ENCODE assay signal across 8 cellular contexts in genomic region chr12:132559652-132560420, GRCh38. TPM values are rescaled to one million over a fixed set of nuclear protein-coding genes. Genes with fewer than 3 reads are reported as not detected.
DNase-seq lines count a peak whose midpoint lies in the region; ATAC-seq, FAIRE-seq and TF ChIP-seq lines count a peak whose summit lies in the region.

No MANE protein-coding gene starts in this region.

- RAD21 ChIA-PET in GM12878 (lab: Charles Lee; ENCODE audit: unreplicated experiment) = no interaction called here

- H3K4me1 ChIP-seq in GM12878 (ENCODE audit: control insufficient read depth, insufficient read depth, low read length) (peaks cover 6% of the 10 kb centered on the region; the same call in 1 of the 2 replicates), iPS-18a (ENCODE audit: control insufficient read depth, low read depth, low read length) (no peaks in the 10 kb centered on the region), skeletal muscle satellite cell (ENCODE audit: control insufficient read depth, insufficient read depth, low read length) (peaks cover 8% of the 10 kb centered on the region)

- SMC1A ChIA-PET in GM12878 (lab: Charles Lee; ENCODE audit: uncharacterized antibody, unreplicated experiment) = no interaction called here

- H3K9ac ChIP-seq in GM12878 (ENCODE audit: control insufficient read depth, insufficient read depth, low read length) (peak overlapping the region; percentile 27; the same call in 1 of the 2 replicates), iPS-18a (ENCODE audit: low read length) (peak overlapping the region; percentile 89), skeletal muscle satellite cell (ENCODE audit: low read depth, low read length) (peak overlapping the region; percentile 44)

- no peak for TF ChIP-seq EP300 in GM12878 (IDR thresholded peaks at IDR 0.05; ENCODE audit: borderline replicate concordance in 1 of 2, control insufficient read depth in 1 of 2, low read depth in 2 of 2, low read length in 2 of 2)

- H3K4me1 Mint-ChIP-seq in IgD-negative memory B cell = peaks cover 7 to 17% (median 13%) of the 10 kb centered on the region in 3 donors

- H4K20me1 ChIP-seq in GM12878 (ENCODE audit: control insufficient read depth, insufficient read depth) = no peaks in the 10 kb centered on the region

- FAIRE-seq in GM12878 (lab: Jason Lieb, UNC) = no peak

- TF ChIP-seq RAD21 in GM12878 (IDR thresholded peaks at IDR 0.05; ENCODE audit: insufficient read depth, low read depth, low read length) = no peak

- no peaks in the 10 kb centered on the region for H3K79me2 ChIP-seq in GM12878 (ENCODE audit: control insufficient read depth, insufficient read depth, low read length)

- TF ChIP-seq CTCF in GM12878 (IDR thresholded peaks at IDR 0.05 in 2 of 3, conservative IDR thresholded peaks at IDR 0.05 in 1 of 3; ENCODE audit: control insufficient read depth in 2 of 3, extremely low read depth in 1 of 3, insufficient read depth in 1 of 3, low read depth in 3 of 3, low read length in 3 of 3) = no peak

- intact Hi-C loops in GM12878 (cut with micrococcal nuclease; ENCODE audit: unreplicated experiment) = loop anchor here (5.0 kb wide), 1 partner anchor 408 kb away; no protein-coding TSS in a partner anchor

- no peaks in the 10 kb centered on the region for H3K9me3 Mint-ChIP-seq in IgD-negative memory B cell

- H3K4me3 Mint-ChIP-seq in IgD-negative memory B cell = peak overlapping the region; percentile 82 to 93 (median 92)

- TF ChIP-seq POLR2A in GM12878 (IDR thresholded peaks at IDR 0.05; ENCODE audit: low read depth, low read length) = peak; percentile 32; the same call in 1 of the 2 replicates

- H3K9me3 ChIP-seq in GM12878 (replicated peaks; ENCODE audit: control insufficient read depth, insufficient read depth, low read length) (no peaks in the 10 kb centered on the region), iPS-18a (ENCODE audit: control insufficient read depth, low read depth, low read length) (no peaks in the 10 kb centered on the region), skeletal muscle satellite cell (replicated peaks; ENCODE audit: low read length) (no peaks in the 10 kb centered on the region)

- H3K27me3 Mint-ChIP-seq in IgD-negative memory B cell = no peaks in the 10 kb centered on the region

- peak overlapping the region; percentile 67 for H3K4me3 ChIP-seq in GM12878
- peak overlapping the region; percentile 78 for H3K4me3 ChIP-seq in iPS-18a (ENCODE audit: low read length)
- H3K4me3 ChIP-seq in skeletal muscle satellite cell (ENCODE audit: low read length) = peak overlapping the region; percentile 77

- H3K27me3 ChIP-seq in GM12878 (replicated peaks in 1 of 2; ENCODE audit: control insufficient read depth in 2 of 2, insufficient read depth in 2 of 2, low read length in 1 of 2) (no peaks in the 10 kb centered on the region; a peak in 1 of 4 replicates), iPS-18a (ENCODE audit: control insufficient read depth, insufficient read depth, low read length) (peaks cover 48% of the 10 kb centered on the region), skeletal muscle satellite cell (ENCODE audit: control insufficient read depth, insufficient read depth, low read length) (no peaks in the 10 kb centered on the region)

- H3K36me3 ChIP-seq in GM12878 (ENCODE audit: control insufficient read depth in 2 of 2, insufficient read depth in 2 of 2, low read length in 1 of 2) = no peaks in the 10 kb centered on the region
- no peaks in the 10 kb centered on the region for H3K36me3 ChIP-seq in iPS-18a (ENCODE audit: control insufficient read depth, low read depth, low read length)
- H3K36me3 ChIP-seq in skeletal muscle satellite cell (ENCODE audit: insufficient read depth, low read length) = no peaks in the 10 kb centered on the region

- ATAC-seq in GM12878 (peak; percentile 66), GM21390 (IDR thresholded peaks at IDR 0.05; ENCODE audit: unreplicated experiment) (no peak)

- peak overlapping the region; percentile 81 to 98 (median 91) for H3K27ac Mint-ChIP-seq in IgD-negative memory B cell

- CTCF ChIA-PET in GM12878 (lab: Yijun Ruan, JAX) = no interaction called here

- H2AFZ ChIP-seq in GM12878 (ENCODE audit: control insufficient read depth, low read depth, low read length) = no peak overlapping the region

- 2% methylated on average over 58 of the region's 109 CpGs for WGBS in GM12878 (ENCODE audit: insufficient coverage, insufficient replicate concordance, low lambda C conversion rate, missing lambda C conversion rate)

- BruUV-seq in GM12878 (replicated peaks; lab: Mats Ljungman, UMichigan) = no TSS peak

- POLR2A ChIA-PET in GM12878 (lab: Charles Lee) = interaction anchor here (0.6 kb wide), 2 partner anchors 16 to 351 kb away, joined by 3 to 5 read pairs; no protein-coding TSS in a partner anchor

- H3K27ac ChIP-seq in GM12878 (ENCODE audit: control insufficient read depth, insufficient read depth) = no peak overlapping the region
- no peak overlapping the region for H3K27ac ChIP-seq in iPS-18a (ENCODE audit: low read length)

- peaks cover 1% of the 10 kb centered on the region for H3K36me3 Mint-ChIP-seq in IgD-negative memory B cell

- H3K4me2 ChIP-seq in GM12878 (ENCODE audit: control insufficient read depth, insufficient read depth) = peak overlapping the region; percentile 85
- peak overlapping the region; percentile 82 for H3K4me2 ChIP-seq in skeletal muscle satellite cell (ENCODE audit: low read length)

- in situ Hi-C loops in GM12878 (cut with MboI) = loop anchor here (5.0 kb wide), 1 partner anchor 143 kb away; no protein-coding TSS in a partner anchor

- DNase-seq in ELR (ENCODE audit: low read depth) = peak; percentile 56
- DNase-seq in RKO (ENCODE audit: low spot score) = peak; percentile 69
- no peak for DNase-seq in GM12878 (ENCODE audit: low read depth, low spot score)
- DNase-seq in cerebellar nuclear complex (lab: John Stamatoyannopoulos, UW) = no peak

TF ChIP-seq in GM12878, 131 proteins besides CTCF, POLR2A, EP300 and RAD21 (continues in another document):
- TF ChIP-seq HDAC6 (IDR thresholded peaks at IDR 0.05; ENCODE audit: unreplicated experiment) (peak; percentile 90), MLLT1 (IDR thresholded peaks at IDR 0.05) (peak; percentile 69; the same call in 1 of the 2 replicates), IKZF1 (conservative IDR thresholded peaks at IDR 0.05) (peak; percentile 25; the same call in 1 of the 2 replicates), YBX1 (IDR thresholded peaks at IDR 0.05) (no peak), STAT3 (IDR thresholded peaks at IDR 0.05; ENCODE audit: low read depth, low read length) (no peak), BHLHE40 (IDR thresholded peaks at IDR 0.05; ENCODE audit: borderline replicate concordance in 1 of 2, low read depth in 2 of 2, low read length in 1 of 2) (0 out of 4 replicates have a peak, but pooled peaks of 1 of the 2 experiments have one; percentile 21), RB1 (IDR thresholded peaks at IDR 0.05; ENCODE audit: borderline replicate concordance) (no peak), ZSCAN29 (IDR thresholded peaks at IDR 0.05) (peak; percentile 90)

RNA-seq across cellular contexts. Expression of gene LRCOL1, which starts 50.5 kb away (rescaled TPM):
- polyA plus RNA-seq in IgD-negative memory B cell (not detected), GM12878 (2011; rRNA removed) (not detected in 2 replicates), GM12878 (2014; fragmentation: Illumina TruSeq; extraction: Trizol) (not detected in 2 replicates), GM12878 (2014; fragmentation: Nextera tagmentation; extraction: Ambion mirVana) (not detected), GM12878 (2014; rRNA removed) (not detected in 2 replicates), GM12878 (2016; fragmentation: Nextera tagmentation; extraction: Ambion mirVana) (not detected)
- total RNA-seq in GM12878 (2013; cell fraction: nucleolus; rRNA removed) = not detected in 2 replicates
- total RNA-seq in GM12878 (2014; rRNA removed) (not detected in 2 replicates), GM12878 (2014; rRNA removed; fragmentation: Illumina TruSeq; extraction: Trizol) (not detected in 2 replicates), GM12878 (2021) (not detected in 2 replicates)
- polyA plus RNA-seq in GM12878 (2011; ENCODE audit: low read depth) = not detected
- polyA plus RNA-seq in GM12878 (2011; cell fraction: cytosol; rRNA removed) = not detected in 2 replicates
- polyA plus RNA-seq in GM12878 (2011; cell fraction: nucleus; rRNA removed) = 0.27 TPM in 1 of 2 replicates, not detected in the other
- polyA plus RNA-seq in GM12878 (2012) = not detected in 2 replicates
- not detected in 2 replicates for polyA minus RNA-seq in GM12878 (2011; rRNA and poly(A)+ RNA removed)
- polyA minus RNA-seq in GM12878 (2011; cell fraction: cytosol; rRNA and poly(A)+ RNA removed) = not detected in 2 replicates
- polyA minus RNA-seq in GM12878 (2011; cell fraction: nucleus; rRNA and poly(A)+ RNA removed) = not detected in 2 replicates
- total RNA-seq in skeletal muscle satellite cell (2012; rRNA removed) = not detected in 2 replicates

RNA-seq across cellular contexts. Expression of gene P2RX2, which starts 58.7 kb away (rescaled TPM):
- polyA plus RNA-seq in IgD-negative memory B cell (not detected), GM12878 (2011; rRNA removed) (not detected in 2 replicates), GM12878 (2014; fragmentation: Illumina TruSeq; extraction: Trizol) (not detected in 2 replicates), GM12878 (2014; fragmentation: Nextera tagmentation; extraction: Ambion mirVana) (not detected), GM12878 (2014; rRNA removed) (not detected in 2 replicates), GM12878 (2016; fragmentation: Nextera tagmentation; extraction: Ambion mirVana) (not detected)
- total RNA-seq in GM12878 (2013; cell fraction: nucleolus; rRNA removed) = not detected in 2 replicates
- total RNA-seq in GM12878 (2014; rRNA removed) (not detected in 2 replicates), GM12878 (2014; rRNA removed; fragmentation: Illumina TruSeq; extraction: Trizol) (not detected in 2 replicates), GM12878 (2021) (not detected in 2 replicates)
- not detected for polyA plus RNA-seq in GM12878 (2011; ENCODE audit: low read depth)
- polyA plus RNA-seq in GM12878 (2011; cell fraction: cytosol; rRNA removed) = not detected in 2 replicates
- not detected in 2 replicates for polyA plus RNA-seq in GM12878 (2011; cell fraction: nucleus; rRNA removed)
- not detected in 2 replicates for polyA plus RNA-seq in GM12878 (2012)
- polyA minus RNA-seq in GM12878 (2011; rRNA and poly(A)+ RNA removed) = not detected in 2 replicates
- polyA minus RNA-seq in GM12878 (2011; cell fraction: cytosol; rRNA and poly(A)+ RNA removed) = not detected in 2 replicates
- not detected in 2 replicates for polyA minus RNA-seq in GM12878 (2011; cell fraction: nucleus; rRNA and poly(A)+ RNA removed)
- total RNA-seq in skeletal muscle satellite cell (2012; rRNA removed) = not detected in 2 replicates

Comparison
In these comparisons a context has a peak if more than half of its experiments do, and no peak if none do; other contexts are left out.
1. DNase-seq: peak in ELR (single experiment) and RKO (single experiment); none in GM12878 (single experiment) and cerebellar nuclear complex (0 of 2).
2. H3K9ac ChIP-seq: peak in every context shown above with its lines; median percentile 89 in iPS-18a; 44 in skeletal muscle satellite cell; 27 in GM12878.
3. Peak in every context shown above with its lines, with median percentiles within 50 percentile points of each other: H3K4me3 ChIP-seq.